3 cellular contexts compared by ENCODE assay signal in the genomic region with DNA sequence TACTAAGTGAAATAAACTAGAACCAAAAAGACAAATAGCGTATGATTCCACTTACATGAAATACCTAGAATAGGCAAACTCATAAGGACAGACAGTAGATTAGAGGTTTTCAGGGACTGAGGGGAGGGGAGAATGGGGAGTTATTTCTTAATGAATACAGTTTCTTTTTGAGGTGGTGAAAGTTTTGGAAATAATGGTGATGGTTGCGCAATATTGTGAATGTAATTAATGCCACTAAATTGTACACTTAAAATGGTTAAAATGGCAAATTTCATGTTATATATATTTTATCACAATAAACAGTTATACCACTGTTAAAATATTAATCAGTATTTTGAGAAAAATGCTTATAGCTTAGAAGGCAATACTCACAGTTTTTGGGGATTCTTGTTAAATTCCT.
A peak's percentile ranks its signal among the peaks of the same experiment; 100 is the strongest.
TF ChIP-seq lines count a peak whose summit lies in the region.

No MANE protein-coding gene starts in this region.

TF ChIP-seq in HepG2, 621 proteins besides CTCF, POLR2A, EP300 and RAD21:
- peak; percentile 89 for TF ChIP-seq CEBPB (IDR thresholded peaks at IDR 0.05; ENCODE audit: borderline replicate concordance, low read depth, low read length)
- peak; percentile 34; the same call in 1 of the 2 replicates for TF ChIP-seq CEBPG (CRISPR knock-in tag; IDR thresholded peaks at IDR 0.05)
- TF ChIP-seq ZNF143 (CRISPR knock-in tag; IDR thresholded peaks at IDR 0.05): no peak
- TF ChIP-seq ZNF503 (CRISPR knock-in tag; IDR thresholded peaks at IDR 0.05): no peak
- TF ChIP-seq ZNF75D (CRISPR knock-in tag; IDR thresholded peaks at IDR 0.05; ENCODE audit: borderline replicate concordance): no peak

TF ChIP-seq in Ishikawa, 13 proteins besides CTCF, POLR2A, EP300 and RAD21:
- TF ChIP-seq EGR1 (IDR thresholded peaks at IDR 0.05): no peak
- TF ChIP-seq FOXM1 (IDR thresholded peaks at IDR 0.05; ENCODE audit: borderline replicate concordance, low read depth): no peak
- no peak for TF ChIP-seq REST (IDR thresholded peaks at IDR 0.05; ENCODE audit: low read depth)
- TF ChIP-seq ZBTB7A (IDR thresholded peaks at IDR 0.05; ENCODE audit: low read depth): no peak
- TF ChIP-seq MAX (IDR thresholded peaks at IDR 0.05): no peak
- peak; percentile 90 for TF ChIP-seq CEBPB (IDR thresholded peaks at IDR 0.05)

TF ChIP-seq in H1, 55 proteins besides CTCF, POLR2A, EP300 and RAD21:
- peak; percentile 95 for TF ChIP-seq CEBPB (IDR thresholded peaks at IDR 0.05; ENCODE audit: low read depth, low read length)
- TF ChIP-seq PHF8 (conservative IDR thresholded peaks at IDR 0.05; ENCODE audit: low read depth, low read length): no peak
- TF ChIP-seq SUZ12 (IDR thresholded peaks at IDR 0.05; ENCODE audit: low read length): no peak
- no peak for TF ChIP-seq RXRA (IDR thresholded peaks at IDR 0.05; ENCODE audit: insufficient read depth, low read depth, low read length)
- TF ChIP-seq ASH2L (IDR thresholded peaks at IDR 0.05; ENCODE audit: low read length): no peak
- TF ChIP-seq GTF2F1 (IDR thresholded peaks at IDR 0.05; ENCODE audit: borderline replicate concordance, low read depth, low read length): no peak
